18 cellular contexts compared by ENCODE assay signal in the genomic region with DNA sequence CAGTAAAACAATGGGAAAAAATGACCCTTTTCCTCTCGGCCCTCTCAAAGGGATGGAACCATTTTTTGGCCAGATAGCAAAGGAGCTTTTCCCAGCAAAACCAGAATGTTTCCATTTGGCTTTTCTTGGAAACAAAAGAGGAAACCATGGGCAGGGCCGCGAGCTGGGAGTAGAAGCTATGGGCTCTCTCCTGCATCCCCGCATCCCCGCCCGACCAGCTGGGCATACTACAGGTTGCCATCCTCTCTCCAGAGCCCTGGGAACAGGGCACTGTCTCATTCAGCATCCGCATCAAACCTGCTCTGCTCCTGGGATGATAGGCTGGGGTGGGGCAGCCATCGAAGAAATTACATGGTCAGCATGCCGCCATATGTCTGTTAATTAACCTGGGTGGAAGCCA. TPM values are rescaled to one million over a fixed set of nuclear protein-coding genes. Genes with fewer than 3 reads are reported as not detected.
DNase-seq lines count a peak whose midpoint lies in the region; ATAC-seq and TF ChIP-seq lines count a peak whose summit lies in the region.
"Had no signal": no experiment of that assay in that cellular context is flagged by ENCODE, and none has a peak within 500 bp of the region (broad histone marks: within the 10 kb centered on the region; RNA-seq: fewer than 3 reads in every experiment).

No MANE protein-coding gene starts in this region.

- H3K4me1 Mint-ChIP-seq in GM23338: peaks cover 51% of the 10 kb centered on the region
- H3K4me1 Mint-ChIP-seq in CD8-positive, alpha-beta T cell (ENCODE audit: low read depth): peaks cover 9% of the 10 kb centered on the region
- no peaks in the 10 kb centered on the region for H3K4me1 Mint-ChIP-seq in natural killer cell
- H3K4me1 Mint-ChIP-seq: central memory CD8-positive, alpha-beta T cell had no signal

- no peak overlapping the region for H3K4me2 ChIP-seq in GM23338
- H3K4me2 ChIP-seq: SK-N-SH had no signal

- peak overlapping the region; percentile 43; the same call in 1 of the 2 replicates for H3K27ac Mint-ChIP-seq in GM23338
- no peak overlapping the region for H3K27ac Mint-ChIP-seq in CD8-positive, alpha-beta T cell
- H3K27ac Mint-ChIP-seq in natural killer cell: no peak overlapping the region
- H3K27ac Mint-ChIP-seq: activated CD4-positive, alpha-beta T cell treated with anti-CD3 and anti-CD28 coated beads for 36 hours; effector memory CD8-positive, alpha-beta T cell had no signal

- ATAC-seq in GM23338: no peak
- ATAC-seq in lower lobe of right lung: no peak
- ATAC-seq in HG02970 (IDR thresholded peaks at IDR 0.05; ENCODE audit: low FRiP score, unreplicated experiment): no peak
- no peak for ATAC-seq in CD8-positive, alpha-beta T cell
- no peak for ATAC-seq in GM21381 (IDR thresholded peaks at IDR 0.05; ENCODE audit: unreplicated experiment)
- no peak for ATAC-seq in natural killer cell
- ATAC-seq: activated CD4-positive, alpha-beta T cell treated with anti-CD3 and anti-CD28 coated beads for 36 hours; effector memory CD8-positive, alpha-beta T cell had no signal

- H3K4me3 Mint-ChIP-seq in GM23338 (no peak overlapping the region), natural killer cell (no peak overlapping the region)
- no peak overlapping the region for H3K4me3 Mint-ChIP-seq in CD8-positive, alpha-beta T cell
- H3K4me3 Mint-ChIP-seq: activated CD4-positive, alpha-beta T cell treated with anti-CD3 and anti-CD28 coated beads for 36 hours; CD8-positive, alpha-beta memory T cell; central memory CD8-positive, alpha-beta T cell; effector memory CD8-positive, alpha-beta T cell had no signal

- H3K9me3 Mint-ChIP-seq in GM23338: no peaks in the 10 kb centered on the region
- H3K9me3 Mint-ChIP-seq in CD8-positive, alpha-beta T cell: no peaks in the 10 kb centered on the region
- no peaks in the 10 kb centered on the region for H3K9me3 Mint-ChIP-seq in natural killer cell
- H3K9me3 Mint-ChIP-seq: CD8-positive, alpha-beta memory T cell; central memory CD8-positive, alpha-beta T cell; effector memory CD8-positive, alpha-beta T cell had no signal

- H3K27me3 Mint-ChIP-seq in GM23338 (ENCODE audit: insufficient read depth, low read depth, poor library complexity): peaks cover 18% of the 10 kb centered on the region
- H3K27me3 Mint-ChIP-seq in CD8-positive, alpha-beta T cell (ENCODE audit: low read depth): no peaks in the 10 kb centered on the region
- peaks cover 0 to 9% of the 10 kb centered on the region in 2 donors for H3K27me3 Mint-ChIP-seq in natural killer cell (ENCODE audit: low read depth in 2 of 2)
- H3K27me3 Mint-ChIP-seq: activated CD4-positive, alpha-beta T cell treated with anti-CD3 and anti-CD28 coated beads for 36 hours had no signal

- peaks cover 16% of the 10 kb centered on the region; the same call in 1 of the 2 replicates for H4K20me1 ChIP-seq in GM23338 (replicated peaks; ENCODE audit: insufficient read depth)

- peaks cover 13% of the 10 kb centered on the region for H3K36me3 ChIP-seq in GM23338 (ENCODE audit: insufficient read depth)
- H3K36me3 ChIP-seq in colonic mucosa: no peaks in the 10 kb centered on the region
- H3K36me3 ChIP-seq in lower lobe of right lung: peaks cover 32% of the 10 kb centered on the region
- H3K36me3 ChIP-seq in CD8-positive, alpha-beta T cell (ENCODE audit: insufficient read depth, low read length): no peaks in the 10 kb centered on the region
- H3K36me3 ChIP-seq: Peyer's patch had no signal

- H2AFZ ChIP-seq in GM23338: no peak overlapping the region

- no peaks in the 10 kb centered on the region for H3K9me2 ChIP-seq in GM23338 (ENCODE audit: insufficient read depth)
- H3K9me2 ChIP-seq: SK-N-SH had no signal

- peaks cover 5% of the 10 kb centered on the region; the same call in 1 of the 2 replicates for H3F3A ChIP-seq in GM23338 (replicated peaks; ENCODE audit: low read depth)

- H3K36me3 Mint-ChIP-seq in GM23338 (ENCODE audit: low read depth) (peaks cover 42% of the 10 kb centered on the region), natural killer cell (no peaks in the 10 kb centered on the region)
- no peaks in the 10 kb centered on the region for H3K36me3 Mint-ChIP-seq in CD8-positive, alpha-beta T cell
- H3K36me3 Mint-ChIP-seq: CD8-positive, alpha-beta memory T cell had no signal

- peak overlapping the region in 1 of 2 donors; percentile 29 for H3K9ac ChIP-seq in colonic mucosa (ENCODE audit: low read depth in 2 of 2, low read length in 2 of 2)
- H3K9ac ChIP-seq: SK-N-SH had no signal

- no peak overlapping the region for H3K4me3 ChIP-seq in GM23338
- no peak overlapping the region for H3K4me3 ChIP-seq in colonic mucosa
- H3K4me3 ChIP-seq in lower lobe of right lung: no peak overlapping the region
- no peak overlapping the region for H3K4me3 ChIP-seq in CD8-positive, alpha-beta T cell (ENCODE audit: low read depth, low read length)
- H3K4me3 ChIP-seq: Peyer's patch had no signal

- H3K4me1 ChIP-seq in GM23338 (ENCODE audit: insufficient read depth) (peaks cover 36% of the 10 kb centered on the region), colonic mucosa (peaks cover 50% of the 10 kb centered on the region), lower lobe of right lung (peaks cover 88% of the 10 kb centered on the region)
- no peaks in the 10 kb centered on the region for H3K4me1 ChIP-seq in CD8-positive, alpha-beta T cell (ENCODE audit: insufficient read depth, low read length)

- CTCF ChIA-PET in CD8-positive, alpha-beta T cell (lab: Charles Lee): interaction anchor here (0.6 kb wide), 1 partner anchor 25 kb away, joined by 3 read pairs; no protein-coding TSS in a partner anchor

- POLR2A ChIA-PET in CD8-positive, alpha-beta T cell (lab: Charles Lee): no interaction called here

- TF ChIP-seq CTCF in GM23338 (conservative IDR thresholded peaks at IDR 0.05; ENCODE audit: low read depth in 2 of 2) (no peak), colonic mucosa (IDR thresholded peaks at IDR 0.05) (no peak), lower lobe of right lung (IDR thresholded peaks at IDR 0.05) (no peak), natural killer cell (IDR thresholded peaks at IDR 0.05) (no peak)
- no peak for TF ChIP-seq CTCF in CD8-positive, alpha-beta T cell (IDR thresholded peaks at IDR 0.05)

- H3K9me3 ChIP-seq in colonic mucosa (no peaks in the 10 kb centered on the region), lower lobe of right lung (no peaks in the 10 kb centered on the region)
- no peaks in the 10 kb centered on the region for H3K9me3 ChIP-seq in CD8-positive, alpha-beta T cell (ENCODE audit: low read length)
- H3K9me3 ChIP-seq: Peyer's patch, SK-N-SH had no signal

- peaks cover 93% of the 10 kb centered on the region for H3K79me2 ChIP-seq in GM23338 (replicated peaks; ENCODE audit: insufficient read depth)

- DNase-seq in GM23338 (ENCODE audit: low spot score) (no peak), colonic mucosa (no peak), lower lobe of right lung (no peak), substantia nigra (lab: John Stamatoyannopoulos, UW) (no peak), natural killer cell (no peak)
- no peak for DNase-seq in CD8-positive, alpha-beta T cell
- DNase-seq: activated CD4-positive, alpha-beta T cell treated with anti-CD3 and anti-CD28 coated beads for 36 hours; activated gamma-delta T cell; CD8-positive, alpha-beta memory T cell; effector memory CD8-positive, alpha-beta T cell; NCI-H146; NCI-H2171 treated with DMSO at 0.1 percent for 48 hours; Peyer's patch; SK-N-SH; T-helper 9 cell had no signal

- H3K27me3 ChIP-seq in GM23338 (ENCODE audit: insufficient read depth): no peaks in the 10 kb centered on the region
- no peaks in the 10 kb centered on the region for H3K27me3 ChIP-seq in colonic mucosa
- H3K27me3 ChIP-seq in lower lobe of right lung (ENCODE audit: low read depth): no peaks in the 10 kb centered on the region
- H3K27me3 ChIP-seq in CD8-positive, alpha-beta T cell (ENCODE audit: insufficient read depth, low read length): no peaks in the 10 kb centered on the region
- H3K27me3 ChIP-seq: Peyer's patch had no signal

- H3K27ac ChIP-seq in GM23338 (ENCODE audit: low read depth): no peak overlapping the region
- H3K27ac ChIP-seq in colonic mucosa: peak overlapping the region; percentile 34
- peak overlapping the region; percentile 53 for H3K27ac ChIP-seq in lower lobe of right lung
- H3K27ac ChIP-seq in substantia nigra (ENCODE audit: low read depth, low read length, poor library complexity, severe bottlenecking): peak overlapping the region; percentile 39
- no peak overlapping the region for H3K27ac ChIP-seq in CD8-positive, alpha-beta T cell (ENCODE audit: low read depth, low read length)

- intact Hi-C loops in colonic mucosa (cut with DNase I): no loop called here
- intact Hi-C loops in lower lobe of right lung (cut with DNase I): no loop called here
- intact Hi-C loops in CD8-positive, alpha-beta T cell (cut with DNase I, micrococcal nuclease): no loop called here
- intact Hi-C loops in natural killer cell (cut with micrococcal nuclease): no loop called here

TF ChIP-seq in GM23338, 12 proteins besides CTCF, POLR2A, EP300 and RAD21 (continues in another document):
- TF ChIP-seq EZH2 (IDR thresholded peaks at IDR 0.05; ENCODE audit: low read depth, unreplicated experiment) (no peak), NANOG (IDR thresholded peaks at IDR 0.05; ENCODE audit: borderline replicate concordance) (no peak), STAT1 (IDR thresholded peaks at IDR 0.05; ENCODE audit: unreplicated experiment) (no peak)
- TF ChIP-seq, protein P1, sequence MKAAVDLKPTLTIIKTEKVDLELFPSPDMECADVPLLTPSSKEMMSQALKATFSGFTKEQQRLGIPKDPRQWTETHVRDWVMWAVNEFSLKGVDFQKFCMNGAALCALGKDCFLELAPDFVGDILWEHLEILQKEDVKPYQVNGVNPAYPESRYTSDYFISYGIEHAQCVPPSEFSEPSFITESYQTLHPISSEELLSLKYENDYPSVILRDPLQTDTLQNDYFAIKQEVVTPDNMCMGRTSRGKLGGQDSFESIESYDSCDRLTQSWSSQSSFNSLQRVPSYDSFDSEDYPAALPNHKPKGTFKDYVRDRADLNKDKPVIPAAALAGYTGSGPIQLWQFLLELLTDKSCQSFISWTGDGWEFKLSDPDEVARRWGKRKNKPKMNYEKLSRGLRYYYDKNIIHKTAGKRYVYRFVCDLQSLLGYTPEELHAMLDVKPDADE (IDR thresholded peaks at IDR 0.05): no peak

RNA-seq across cellular contexts. Expression of a gene that starts 20.9 kb away (rescaled TPM):
- 222 and 227 TPM in 2 replicates for total RNA-seq in GM23338 (2014; rRNA removed; shearing (Covaris generic))
- polyA plus RNA-seq in GM23338 (2016; fragmentation: Nextera tagmentation; extraction: Ambion mirVana): 250 and 251 TPM in 2 replicates
- total RNA-seq in colonic mucosa (100 to 1,000 TPM; 589 to 665 TPM), lower lobe of right lung (437 TPM), natural killer cell (10 to 100 TPM in 1 of 3 donors, 1 to 10 TPM in 2; 2.1 to 55.9 (median 8.0) TPM)
- 1 to 10 TPM; 1.3 to 1.8 TPM for total RNA-seq in CD8-positive, alpha-beta T cell

Comparison
In these comparisons a context has a peak if more than half of its experiments do, and no peak if none do; other contexts are left out.
1. H3K27ac ChIP-seq: peak in colonic mucosa (single experiment), lower lobe of right lung (single experiment) and substantia nigra (single experiment); none in GM23338 (single experiment) and CD8-positive, alpha-beta T cell (single experiment).